ENCODE assay signal across 8 cellular contexts in the genomic region with DNA sequence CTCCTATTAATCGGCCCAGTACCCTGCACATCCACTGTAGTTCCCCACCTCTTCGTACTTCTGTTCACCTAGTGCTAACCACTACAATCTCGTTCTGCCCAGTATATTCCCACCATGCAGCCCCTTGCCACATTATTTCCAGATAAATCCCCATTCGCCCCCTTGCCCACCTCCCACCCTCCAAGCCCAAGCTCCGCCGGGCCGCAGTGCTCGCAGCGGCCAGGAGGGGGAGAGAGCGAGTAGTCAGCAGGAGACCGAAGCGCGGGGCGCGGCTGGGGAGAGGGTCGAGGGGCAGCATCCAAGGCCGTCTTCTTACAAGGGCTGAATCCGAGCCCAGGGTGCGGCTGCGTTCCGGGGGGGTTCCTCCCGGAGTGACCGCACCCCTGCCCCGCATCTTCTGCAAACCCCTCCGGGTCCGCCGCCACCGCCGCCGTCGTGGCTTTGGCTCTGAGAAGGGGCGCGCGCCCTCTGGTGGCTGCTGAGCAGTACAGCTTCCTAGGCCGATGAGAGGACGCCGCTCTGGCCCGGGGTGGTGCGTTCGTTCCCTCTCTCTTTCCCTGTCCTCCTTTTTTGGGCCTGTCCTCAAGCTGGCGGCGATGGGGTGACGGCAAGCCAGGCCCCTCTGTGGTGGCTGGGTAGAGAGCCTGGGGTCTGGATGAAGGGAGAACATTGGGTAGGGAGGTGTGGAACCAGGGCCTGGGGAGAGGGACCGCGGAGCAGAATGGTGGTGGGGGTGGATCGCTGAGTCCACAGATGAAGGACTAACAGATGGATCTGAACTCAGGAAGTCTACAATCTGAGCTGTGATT. TPM values are rescaled to one million over a fixed set of nuclear protein-coding genes. Genes with fewer than 3 reads are reported as not detected.
A peak's percentile ranks its signal among the peaks of the same experiment; 100 is the strongest.
DNase-seq lines count a peak whose midpoint lies in the region; ATAC-seq and TF ChIP-seq lines count a peak whose summit lies in the region.

No MANE protein-coding gene starts in this region.

- H3K27me3 ChIP-seq in BE2C (no peaks in the 10 kb centered on the region), mucosa of stomach (ENCODE audit: control insufficient read depth, insufficient read depth, low read length) (peaks cover 24% of the 10 kb centered on the region)

- H3K36me3 ChIP-seq in BE2C (no peaks in the 10 kb centered on the region), mucosa of stomach (ENCODE audit: control insufficient read depth, insufficient read depth, low read length) (no peaks in the 10 kb centered on the region)

- H3K4me1 ChIP-seq in BE2C (peaks cover 9% of the 10 kb centered on the region), mucosa of stomach (ENCODE audit: control insufficient read depth, insufficient read depth, low read length) (peaks cover 17% of the 10 kb centered on the region)

- H3K4me3 ChIP-seq in BE2C (ENCODE audit: low read depth, low read length), result peak overlapping the region; percentile 68
- peak overlapping the region; percentile 41 for H3K4me3 ChIP-seq in mucosa of stomach (ENCODE audit: low read length)

- DNase-seq in BE2C (peak; percentile 84), GM19238 (ENCODE audit: insufficient read length, low spot score) (peak; percentile 87), NOMO-1 treated with dmso at 0.1 percent for 144 hours (lab: John Stamatoyannopoulos, UW; ENCODE audit: unreplicated experiment) (peak; percentile 19), activated T-cell treated with anti-CD3 and anti-CD28 coated beads for 48 hours (ENCODE audit: low read depth) (peak; percentile 78), erythroblast (lab: John Stamatoyannopoulos, UW) (peak; percentile 81 to 92)
- peak; percentile 90 for DNase-seq in stimulated activated CD8-positive, alpha-beta memory T cell treated with anti-CD3 and anti-CD28 coated beads, Interleukin-4, amount 100 ng/mL, for 48 hours

- peak; percentile 84 for TF ChIP-seq CTCF in BE2C (IDR thresholded peaks at IDR 0.05; ENCODE audit: low read depth, low read length)

- no peaks in the 10 kb centered on the region for H3K9me3 ChIP-seq in BE2C
- no peaks in the 10 kb centered on the region for H3K9me3 ChIP-seq in mucosa of stomach (ENCODE audit: control insufficient read depth, low read length)

- peak overlapping the region; percentile 29 for H3K9ac ChIP-seq in mucosa of stomach (ENCODE audit: low read length)

- no peak for TF ChIP-seq POLR2A in erythroblast (IDR thresholded peaks at IDR 0.05; ENCODE audit: low read length)

- peak; percentile 83 for ATAC-seq in HG03354 (IDR thresholded peaks at IDR 0.05; ENCODE audit: poor library complexity, severe bottlenecking, unreplicated experiment)

RNA-seq across cellular contexts. Expression of a gene that starts 30.0 kb away (rescaled TPM):
- polyA plus RNA-seq in BE2C (2012; ENCODE audit: insufficient read depth, insufficient read length, low read depth), result 1.0 TPM

Comparison
In these comparisons a context has a peak if more than half of its experiments do, and no peak if none do; other contexts are left out.
1. Peak in every context shown above with its lines: DNase-seq, ATAC-seq and H3K4me3 ChIP-seq.
2. DNase-seq: peak in every context shown above with its lines; median percentile 90 in stimulated activated CD8-positive, alpha-beta memory T cell treated with anti-CD3 and anti-CD28 coated beads, Interleukin-4, amount 100 ng/mL, for 48 hours; 87 in GM19238; 86 in erythroblast; 84 in BE2C; 78 in activated T-cell treated with anti-CD3 and anti-CD28 coated beads for 48 hours; 19 in NOMO-1 treated with dmso at 0.1 percent for 144 hours.